Comparison of ENCODE assay signal across 8 cellular contexts in genomic region chr1:12177999-12178441, GRCh38. TPM values are rescaled to one million over a fixed set of nuclear protein-coding genes. Genes with fewer than 3 reads are reported as not detected.
DNase-seq lines count a peak whose midpoint lies in the region; ATAC-seq and TF ChIP-seq lines count a peak whose summit lies in the region.

No MANE protein-coding gene starts in this region.

- no peaks in the 10 kb centered on the region for H3K9me3 Mint-ChIP-seq in activated CD4-positive, alpha-beta T cell treated with anti-CD3 and anti-CD28 coated beads, Interleukin-2, amount 10 ng/mL, durations not matched to agents 24 days and 14 days
- H3K9me3 Mint-ChIP-seq in natural killer cell, result no peaks in the 10 kb centered on the region
- H3K9me3 Mint-ChIP-seq in stimulated activated naive CD8-positive, alpha-beta T cell treated with anti-CD3 and anti-CD28 coated beads, Interleukin-15, amount 100 ng/mL, for 72 hours, result no peaks in the 10 kb centered on the region

- H3K4me1 Mint-ChIP-seq in activated CD4-positive, alpha-beta T cell treated with anti-CD3 and anti-CD28 coated beads, Interleukin-2, amount 10 ng/mL, durations not matched to agents 24 days and 14 days, result peaks cover 80% of the 10 kb centered on the region
- H3K4me1 Mint-ChIP-seq in natural killer cell, result peaks cover 76 to 97% of the 10 kb centered on the region in 2 donors
- H3K4me1 Mint-ChIP-seq in stimulated activated naive CD8-positive, alpha-beta T cell treated with anti-CD3 and anti-CD28 coated beads, Interleukin-15, amount 100 ng/mL, for 72 hours, result peaks cover 100% of the 10 kb centered on the region

- TF ChIP-seq CTCF in choroid plexus epithelial cell (conservative IDR thresholded peaks at IDR 0.05; ENCODE audit: low read depth, low read length) (no peak), natural killer cell (IDR thresholded peaks at IDR 0.05) (no peak)

- peaks cover 57% of the 10 kb centered on the region for H3K36me3 Mint-ChIP-seq in activated CD4-positive, alpha-beta T cell treated with anti-CD3 and anti-CD28 coated beads, Interleukin-2, amount 10 ng/mL, durations not matched to agents 24 days and 14 days (ENCODE audit: low read depth)
- H3K36me3 Mint-ChIP-seq in natural killer cell, result no peaks in the 10 kb centered on the region

- intact Hi-C loops in Right ventricle myocardium inferior (cut with DNase I) (no loop called here), cardiac septum (cut with DNase I) (no loop called here), natural killer cell (cut with micrococcal nuclease) (loop anchor here (1.0 to 10.0 kb wide), 4 partner anchors 21 to 257 kb away; no protein-coding TSS in a partner anchor)
- intact Hi-C loops in activated CD4-positive, alpha-beta T cell treated with anti-CD3 and anti-CD28 coated beads, Interleukin-2, amount 10 ng/mL, durations not matched to agents 24 days and 14 days (cut with micrococcal nuclease), result loop anchor here (1.0 to 10.0 kb wide), 6 partner anchors 11 to 337 kb away; no protein-coding TSS in a partner anchor

- H3K27me3 Mint-ChIP-seq in activated CD4-positive, alpha-beta T cell treated with anti-CD3 and anti-CD28 coated beads, Interleukin-2, amount 10 ng/mL, durations not matched to agents 24 days and 14 days, result no peaks in the 10 kb centered on the region
- H3K27me3 Mint-ChIP-seq in natural killer cell (ENCODE audit: low read depth in 2 of 2), result no peaks in the 10 kb centered on the region
- no peaks in the 10 kb centered on the region for H3K27me3 Mint-ChIP-seq in stimulated activated naive CD8-positive, alpha-beta T cell treated with anti-CD3 and anti-CD28 coated beads, Interleukin-15, amount 100 ng/mL, for 72 hours

- H3K4me3 Mint-ChIP-seq in activated CD4-positive, alpha-beta T cell treated with anti-CD3 and anti-CD28 coated beads, Interleukin-2, amount 10 ng/mL, durations not matched to agents 24 days and 14 days, result peak overlapping the region; percentile 80
- peak overlapping the region; percentile 87 for H3K4me3 Mint-ChIP-seq in natural killer cell
- H3K4me3 Mint-ChIP-seq in stimulated activated naive CD8-positive, alpha-beta T cell treated with anti-CD3 and anti-CD28 coated beads, Interleukin-15, amount 100 ng/mL, for 72 hours, result peak overlapping the region; percentile 84 to 86

- peak overlapping the region; percentile 88 for H3K27ac Mint-ChIP-seq in activated CD4-positive, alpha-beta T cell treated with anti-CD3 and anti-CD28 coated beads, Interleukin-2, amount 10 ng/mL, durations not matched to agents 24 days and 14 days
- peak overlapping the region; percentile 99 for H3K27ac Mint-ChIP-seq in natural killer cell
- peak overlapping the region; percentile 95 to 97 for H3K27ac Mint-ChIP-seq in stimulated activated naive CD8-positive, alpha-beta T cell treated with anti-CD3 and anti-CD28 coated beads, Interleukin-15, amount 100 ng/mL, for 72 hours

- DNase-seq in Right ventricle myocardium inferior (ENCODE audit: missing footprints) (peak; percentile 93), cardiac septum (ENCODE audit: low spot score) (no peak), choroid plexus epithelial cell (ENCODE audit: low read depth) (peak; percentile 93), natural killer cell (peak; percentile 90), superior temporal gyrus (ENCODE audit: extremely low spot score) (no peak), NCI-H226 (no peak)
- DNase-seq in activated CD4-positive, alpha-beta T cell treated with anti-CD3 and anti-CD28 coated beads, Interleukin-2, amount 10 ng/mL, durations not matched to agents 24 days and 14 days, result peak; percentile 89
- DNase-seq in stimulated activated naive CD8-positive, alpha-beta T cell treated with anti-CD3 and anti-CD28 coated beads, Interleukin-15, amount 100 ng/mL, for 72 hours, result peak; percentile 86 to 89

- H3K4me3 ChIP-seq in choroid plexus epithelial cell (ENCODE audit: low read depth, low read length), result no peak overlapping the region

- peak; percentile 20 for ATAC-seq in Right ventricle myocardium inferior
- ATAC-seq in natural killer cell, result peak; percentile 48 to 64 (median 52)
- ATAC-seq in stimulated activated naive CD8-positive, alpha-beta T cell treated with anti-CD3 and anti-CD28 coated beads, Interleukin-15, amount 100 ng/mL, for 72 hours, result peak; percentile 79

RNA-seq across cellular contexts. Expression of gene TNFRSF1B, which starts 11.2 kb away (rescaled TPM):
- total RNA-seq in Right ventricle myocardium inferior, result 19.0 TPM
- total RNA-seq in cardiac septum, result 15.5 TPM
- 145 TPM in 2 replicates for total RNA-seq in activated CD4-positive, alpha-beta T cell treated with anti-CD3 and anti-CD28 coated beads, Interleukin-2, amount 10 ng/mL, durations not matched to agents 24 days and 14 days
- total RNA-seq in natural killer cell, result 100 to 1,000 TPM; 152 to 173 (median 172) TPM

RNA-seq across cellular contexts. Expression of gene VPS13D, which starts 51.8 kb away (rescaled TPM):
- 105 TPM for total RNA-seq in Right ventricle myocardium inferior
- total RNA-seq in cardiac septum, result 68.2 TPM
- 26.9 and 30.8 TPM in 2 replicates for total RNA-seq in activated CD4-positive, alpha-beta T cell treated with anti-CD3 and anti-CD28 coated beads, Interleukin-2, amount 10 ng/mL, durations not matched to agents 24 days and 14 days
- 10 to 100 TPM; 66.3 to 94.0 (median 81.7) TPM for total RNA-seq in natural killer cell

Comparison
In these comparisons a context has a peak if more than half of its experiments do, and no peak if none do; other contexts are left out.
1. DNase-seq: peak in Right ventricle myocardium inferior (single experiment), activated CD4-positive, alpha-beta T cell treated with anti-CD3 and anti-CD28 coated beads, Interleukin-2, amount 10 ng/mL, durations not matched to agents 24 days and 14 days (single experiment), choroid plexus epithelial cell (single experiment), natural killer cell (single experiment) and stimulated activated naive CD8-positive, alpha-beta T cell treated with anti-CD3 and anti-CD28 coated beads, Interleukin-15, amount 100 ng/mL, for 72 hours (2 of 2); none in cardiac septum (single experiment), superior temporal gyrus (single experiment) and NCI-H226 (single experiment).
2. ATAC-seq: peak in every context shown above with its lines; median percentile 79 in stimulated activated naive CD8-positive, alpha-beta T cell treated with anti-CD3 and anti-CD28 coated beads, Interleukin-15, amount 100 ng/mL, for 72 hours; 52 in natural killer cell; 20 in Right ventricle myocardium inferior.
3. intact Hi-C loops: an anchor here in activated CD4-positive, alpha-beta T cell treated with anti-CD3 and anti-CD28 coated beads, Interleukin-2, amount 10 ng/mL, durations not matched to agents 24 days and 14 days (1.0 to 10.0 kb wide) and natural killer cell (1.0 to 10.0 kb wide); none called in Right ventricle myocardium inferior and cardiac septum.
4. Peak in every context shown above with its lines, with median percentiles within 50 percentile points of each other: H3K27ac Mint-ChIP-seq and H3K4me3 Mint-ChIP-seq.